8 cellular contexts compared by ENCODE assay signal in genomic region chrX:101617211-101618191, GRCh38. TPM values are rescaled to one million over a fixed set of nuclear protein-coding genes. Genes with fewer than 3 reads are reported as not detected.
DNase-seq lines count a peak whose midpoint lies in the region; ATAC-seq and TF ChIP-seq lines count a peak whose summit lies in the region.

ARMCX6 (minus strand) TSS chrX:101618000; CDS start chrX:101616620, 1,380 bp downstream.

- intact Hi-C loops in colonic mucosa (cut with DNase I): loop anchor here (5.0 kb wide), 1 partner anchor 200 kb away; no protein-coding TSS in a partner anchor

- no peaks in the 10 kb centered on the region for H3K4me1 ChIP-seq in colonic mucosa

- no peaks in the 10 kb centered on the region for H3K36me3 ChIP-seq in colonic mucosa

- peak; percentile 87 for ATAC-seq in GM18858 (IDR thresholded peaks at IDR 0.05; ENCODE audit: unreplicated experiment)
- peak; percentile 87 for ATAC-seq in HG03095 (IDR thresholded peaks at IDR 0.05; ENCODE audit: unreplicated experiment)
- ATAC-seq in activated CD4-positive, CD25-positive, alpha-beta regulatory T cell treated with anti-CD3 and anti-CD28 coated beads, Interleukin-2, amount 50 U/mL, for 24 hours: peak; percentile 93 to 96

- peak within 1 kb of the TSS; percentile 54 for H3K4me3 ChIP-seq in colonic mucosa

- peak; percentile 31 for TF ChIP-seq CTCF in colonic mucosa (IDR thresholded peaks at IDR 0.05)

- peak within 1 kb of the TSS; percentile 58 to 65 for H3K9ac ChIP-seq in colonic mucosa (ENCODE audit: low read depth in 2 of 2, low read length in 2 of 2)

- DNase-seq in ACHN (peak; percentile 58), NCI-H2171 treated with DMSO at 0.1 percent for 48 hours (lab: John Stamatoyannopoulos, UW) (peak; percentile 73), colonic mucosa (peak; percentile 79), left kidney (ENCODE audit: low read depth, low spot score) (peak; percentile 92)
- peak; percentile 66 for DNase-seq in stimulated activated CD4-positive, alpha-beta T cell treated with anti-CD3 and anti-CD28 coated beads, Interleukin-2, amount 100 ng/mL, for 4 hours (ENCODE audit: low read depth)

- peak within 1 kb of the TSS; percentile 56 for H3K27ac ChIP-seq in colonic mucosa

- no peaks in the 10 kb centered on the region for H3K27me3 ChIP-seq in colonic mucosa

- no peaks in the 10 kb centered on the region for H3K9me3 ChIP-seq in colonic mucosa

- in situ Hi-C loops in ACHN (cut with HindIII; ENCODE audit: low pct_ligation_motif_present, low pct_unique_long_range_greater_than_20kb, low sequenced_read_pairs): no loop called here

RNA-seq across cellular contexts. Expression of gene ARMCX6, which starts in this region (rescaled TPM):
- 10 to 100 TPM; 15.8 to 29.8 TPM for total RNA-seq in colonic mucosa

Comparison
In these comparisons a context has a peak if more than half of its experiments do, and no peak if none do; other contexts are left out.
1. Peak in every context shown above with its lines: DNase-seq, ATAC-seq, H3K4me3 ChIP-seq and H3K27ac ChIP-seq.